In genomic region chr21:35475768-35476167, GRCh38 we compare ENCODE assay signal across 12 cellular contexts.
DNase-seq lines count a peak whose midpoint lies in the region; ATAC-seq and TF ChIP-seq lines count a peak whose summit lies in the region.
"Had no signal": no experiment of that assay in that cellular context is flagged by ENCODE, and none has a peak within 500 bp of the region (broad histone marks: within the 10 kb centered on the region; RNA-seq: fewer than 3 reads in every experiment).

No MANE protein-coding gene starts in this region.

- H3K4me3 Mint-ChIP-seq in activated CD4-positive, alpha-beta T cell treated with anti-CD3 and anti-CD28 coated beads, Interleukin-2, amount 10 ng/mL, durations not matched to agents 7 days and 5 days, result peak overlapping the region; percentile 35
- H3K4me3 Mint-ChIP-seq in endothelial cell (ENCODE audit: unreplicated experiment), result no peak overlapping the region
- H3K4me3 Mint-ChIP-seq: B cell had no signal

- POLR2A ChIA-PET in activated CD4-positive, alpha-beta T cell treated with anti-CD3 and anti-CD28 coated beads, Interleukin-2, amount 10 ng/mL, durations not matched to agents 7 days and 5 days (lab: Charles Lee), result interaction anchor here (0.5 kb wide), 1 partner anchor 21 kb away, joined by 3 read pairs; no protein-coding TSS in a partner anchor

- H3K4me3 ChIP-seq in SJCRH30 (no peak overlapping the region), fibroblast of mammary gland (ENCODE audit: control insufficient read depth, low read depth, low read length) (no peak overlapping the region), MM.1S (ENCODE audit: low read length) (no peak overlapping the region)

- CTCF ChIA-PET in activated CD4-positive, alpha-beta T cell treated with anti-CD3 and anti-CD28 coated beads, Interleukin-2, amount 10 ng/mL, durations not matched to agents 7 days and 5 days (lab: Charles Lee), result interaction anchor here (2.5 kb wide), 1 partner anchor 12 kb away, joined by 6 read pairs; no protein-coding TSS in a partner anchor

- no peak for DNase-seq in activated CD4-positive, alpha-beta T cell treated with anti-CD3 and anti-CD28 coated beads, Interleukin-2, amount 10 ng/mL, durations not matched to agents 7 days and 5 days
- no peak for DNase-seq in activated CD4-positive, alpha-beta T cell treated with anti-CD3 and anti-CD28 coated beads, Interleukin-2, amount 50 U/mL, for 4 hours
- peak in 1 of 2 experiments; percentile 45 for DNase-seq in SJCRH30
- peak; percentile 62 for DNase-seq in fibroblast of mammary gland (ENCODE audit: low read depth)
- no peak for DNase-seq in stimulated activated naive CD8-positive, alpha-beta T cell treated with anti-CD3 and anti-CD28 coated beads, Interleukin-15, Interleukin-2, amounts not matched to agents 100 U/mL and 50 U/mL, for 24 hours
- DNase-seq in endothelial cell (ENCODE audit: low spot score), result no peak
- no peak for DNase-seq in MM.1S
- no peak for DNase-seq in germinal center (ENCODE audit: low spot score)
- DNase-seq: foreskin keratinocyte, NCI-H510A treated with DMSO at 0.1 percent for 48 hours, nucleus accumbens had no signal

- H3K27ac Mint-ChIP-seq in activated CD4-positive, alpha-beta T cell treated with anti-CD3 and anti-CD28 coated beads, Interleukin-2, amount 10 ng/mL, durations not matched to agents 7 days and 5 days, result peak overlapping the region; percentile 73
- no peak overlapping the region for H3K27ac Mint-ChIP-seq in endothelial cell (ENCODE audit: unreplicated experiment)
- H3K27ac Mint-ChIP-seq: B cell had no signal

- H3K27me3 ChIP-seq in SJCRH30 (no peaks in the 10 kb centered on the region), MM.1S (replicated peaks; ENCODE audit: insufficient read depth, low read length) (no peaks in the 10 kb centered on the region)
- H3K27me3 ChIP-seq: foreskin keratinocyte had no signal

- H3K36me3 ChIP-seq in SJCRH30, result no peaks in the 10 kb centered on the region; the same call in 1 of the 2 replicates
- H3K36me3 ChIP-seq in MM.1S (replicated peaks; ENCODE audit: insufficient read depth, low read length), result no peaks in the 10 kb centered on the region

- TF ChIP-seq CTCF in fibroblast of mammary gland (conservative IDR thresholded peaks at IDR 0.05; ENCODE audit: control insufficient read depth, insufficient read depth, low read depth, low read length), result no peak
- TF ChIP-seq CTCF in endothelial cell (IDR thresholded peaks at IDR 0.05; ENCODE audit: unreplicated experiment), result no peak
- no peak for TF ChIP-seq CTCF in MM.1S (IDR thresholded peaks at IDR 0.05; ENCODE audit: low read length)

- peaks cover 51% of the 10 kb centered on the region for H3K4me1 Mint-ChIP-seq in activated CD4-positive, alpha-beta T cell treated with anti-CD3 and anti-CD28 coated beads, Interleukin-2, amount 10 ng/mL, durations not matched to agents 7 days and 5 days
- H3K4me1 Mint-ChIP-seq in endothelial cell (ENCODE audit: unreplicated experiment), result no peaks in the 10 kb centered on the region

- H4K20me1 ChIP-seq in MM.1S (ENCODE audit: insufficient read depth, low read length), result no peaks in the 10 kb centered on the region

- ATAC-seq in stimulated activated naive CD8-positive, alpha-beta T cell treated with anti-CD3 and anti-CD28 coated beads, Interleukin-15, Interleukin-2, amounts not matched to agents 100 U/mL and 50 U/mL, for 24 hours, result peak; percentile 32
- ATAC-seq: foreskin keratinocyte had no signal

- peaks cover 19% of the 10 kb centered on the region for H3K36me3 Mint-ChIP-seq in activated CD4-positive, alpha-beta T cell treated with anti-CD3 and anti-CD28 coated beads, Interleukin-2, amount 10 ng/mL, durations not matched to agents 7 days and 5 days (ENCODE audit: low read depth)
- no peaks in the 10 kb centered on the region for H3K36me3 Mint-ChIP-seq in endothelial cell (ENCODE audit: low read depth, unreplicated experiment)

- H3K27ac ChIP-seq in SJCRH30 (peak overlapping the region; percentile 68; the same call in 1 of the 2 replicates), MM.1S (ENCODE audit: low read length) (no peak overlapping the region)
- H3K27ac ChIP-seq: foreskin keratinocyte had no signal

- H3K9me2 ChIP-seq in MM.1S (replicated peaks; ENCODE audit: insufficient read depth, low read length), result no peaks in the 10 kb centered on the region

- H3K9ac ChIP-seq in MM.1S (ENCODE audit: low read length), result no peak overlapping the region

- H3K27me3 Mint-ChIP-seq in activated CD4-positive, alpha-beta T cell treated with anti-CD3 and anti-CD28 coated beads, Interleukin-2, amount 10 ng/mL, durations not matched to agents 7 days and 5 days, result peaks cover 7% of the 10 kb centered on the region
- peaks cover 1% of the 10 kb centered on the region for H3K27me3 Mint-ChIP-seq in endothelial cell (ENCODE audit: unreplicated experiment)

- H3K4me2 ChIP-seq in MM.1S (ENCODE audit: low read depth, low read length), result no peak overlapping the region

- H3K9me3 ChIP-seq in SJCRH30 (replicated peaks) (no peaks in the 10 kb centered on the region; the same call in 1 of the 2 replicates), MM.1S (replicated peaks; ENCODE audit: insufficient read depth, low read length) (no peaks in the 10 kb centered on the region)

- no peaks in the 10 kb centered on the region for H3K79me2 ChIP-seq in MM.1S (ENCODE audit: low read length)

- peaks cover 27% of the 10 kb centered on the region for H3K9me3 Mint-ChIP-seq in activated CD4-positive, alpha-beta T cell treated with anti-CD3 and anti-CD28 coated beads, Interleukin-2, amount 10 ng/mL, durations not matched to agents 7 days and 5 days
- H3K9me3 Mint-ChIP-seq in endothelial cell (ENCODE audit: unreplicated experiment), result no peaks in the 10 kb centered on the region

- H3K4me1 ChIP-seq in SJCRH30, result peaks cover 29% of the 10 kb centered on the region
- H3K4me1 ChIP-seq in MM.1S (ENCODE audit: low read length), result no peaks in the 10 kb centered on the region

- H3F3A ChIP-seq in MM.1S (ENCODE audit: insufficient read depth, low read length), result no peaks in the 10 kb centered on the region

- no peak overlapping the region for H2AFZ ChIP-seq in MM.1S (ENCODE audit: low read length)
